Comparison of ENCODE assay signal across 8 cellular contexts in genomic region chr9:15422355-15423327, GRCh38. TPM values are rescaled to one million over a fixed set of nuclear protein-coding genes. Genes with fewer than 3 reads are reported as not detected.
DNase-seq lines count a peak whose midpoint lies in the region; ATAC-seq and TF ChIP-seq lines count a peak whose summit lies in the region.

Gene SNAPC3 (plus strand): TSS chr9:15422876. CDS start chr9:15422880, 4 bp downstream.

- no peak for TF ChIP-seq CTCF in fibroblast of pulmonary artery (IDR thresholded peaks at IDR 0.05; ENCODE audit: low read length, missing control alignments)

- peak within 1 kb of the TSS; percentile 92 for H3K4me3 Mint-ChIP-seq in natural killer cell treated with Interleukin-12 subunit alpha and Interleukin-12 subunit beta and Interleukin-15 and Interleukin-18, amount 100 ng/mL, for 72 hours

- ATAC-seq in natural killer cell treated with Interleukin-12 subunit alpha and Interleukin-12 subunit beta and Interleukin-15 and Interleukin-18, amount 100 ng/mL, for 72 hours, result peak; percentile 99 to 100

- no peaks in the 10 kb centered on the region for H3K27me3 Mint-ChIP-seq in natural killer cell treated with Interleukin-12 subunit alpha and Interleukin-12 subunit beta and Interleukin-15 and Interleukin-18, amount 100 ng/mL, for 72 hours

- peak within 1 kb of the TSS; percentile 91 to 96 for H3K27ac Mint-ChIP-seq in natural killer cell treated with Interleukin-12 subunit alpha and Interleukin-12 subunit beta and Interleukin-15 and Interleukin-18, amount 100 ng/mL, for 72 hours

- DNase-seq in G401 (ENCODE audit: low spot score) (peak; percentile 95), HAP-1 (ENCODE audit: low spot score in 2 of 2) (peak; percentile 94 to 95), MG63 (peak; percentile 100), SHP77 (lab: John Stamatoyannopoulos, UW) (peak; percentile 72 to 91), fibroblast of pulmonary artery (ENCODE audit: low read depth) (peak; percentile 95)
- peak; percentile 98 for DNase-seq in activated effector memory CD4-positive, alpha-beta T cell treated with anti-CD3 and anti-CD28 coated beads, Interleukin-2, amount 50 U/mL, for 16 hours
- DNase-seq in natural killer cell treated with Interleukin-12 subunit alpha and Interleukin-12 subunit beta and Interleukin-15 and Interleukin-18, amount 100 ng/mL, for 72 hours (ENCODE audit: low spot score), result peak; percentile 96
- peak; percentile 92 for DNase-seq in stimulated activated naive CD4-positive, alpha-beta T cell treated with Interleukin-2 at 50 U/mL for 16 hours (lab: John Stamatoyannopoulos, UW)

- H3K36me3 Mint-ChIP-seq in natural killer cell treated with Interleukin-12 subunit alpha and Interleukin-12 subunit beta and Interleukin-15 and Interleukin-18, amount 100 ng/mL, for 72 hours, result peaks cover 18% of the 10 kb centered on the region

- H3K27me3 ChIP-seq in HAP-1 (ENCODE audit: low read depth) (no peaks in the 10 kb centered on the region), MG63 (no peaks in the 10 kb centered on the region)

- in situ Hi-C loops in G401 (cut with HindIII; ENCODE audit: low sequenced_read_pairs), result no loop called here
- in situ Hi-C loops in HAP-1 (cut with MboI; ENCODE audit: low sequenced_read_pairs), result no loop called here

- H3K9me3 ChIP-seq in HAP-1 (0 out of 2 replicates have a peak, but pooled peaks cover 2% of the 10 kb centered on the region), MG63 (no peaks in the 10 kb centered on the region)

- peaks cover 36% of the 10 kb centered on the region for H3K36me3 ChIP-seq in HAP-1 (replicated peaks)
- H3K36me3 ChIP-seq in MG63, result peaks cover 45% of the 10 kb centered on the region

- no peaks in the 10 kb centered on the region for H3K9me3 Mint-ChIP-seq in natural killer cell treated with Interleukin-12 subunit alpha and Interleukin-12 subunit beta and Interleukin-15 and Interleukin-18, amount 100 ng/mL, for 72 hours

- peaks cover 22 to 39% of the 10 kb centered on the region in 2 donors for H3K4me1 Mint-ChIP-seq in natural killer cell treated with Interleukin-12 subunit alpha and Interleukin-12 subunit beta and Interleukin-15 and Interleukin-18, amount 100 ng/mL, for 72 hours (ENCODE audit: low read depth in 2 of 2)

- H3K4me3 ChIP-seq in HAP-1 (peak within 1 kb of the TSS; percentile 95), MG63 (peak within 1 kb of the TSS; percentile 92), fibroblast of pulmonary artery (replicated peaks; ENCODE audit: low read depth, low read length) (peak within 1 kb of the TSS; percentile 95)

- H3K4me1 ChIP-seq in HAP-1, result peaks cover 10% of the 10 kb centered on the region

RNA-seq across cellular contexts. Expression of gene SNAPC3, which starts in this region (rescaled TPM):
- 20.1 and 20.5 TPM in 2 replicates for total RNA-seq in G401 (2014; rRNA removed; shearing (Covaris generic))
- 132 and 172 TPM in 2 replicates for total RNA-seq in MG63 (2014; rRNA removed; shearing (Covaris generic); ENCODE audit: low replicate concordance)
- total RNA-seq in natural killer cell treated with Interleukin-12 subunit alpha and Interleukin-12 subunit beta and Interleukin-15 and Interleukin-18, amount 100 ng/mL, for 72 hours, result 10 to 100 TPM; 27.2 to 38.3 TPM

Comparison
In these comparisons a context has a peak if more than half of its experiments do, and no peak if none do; other contexts are left out.
1. Peak in every context shown above with its lines: DNase-seq, ATAC-seq and H3K4me3 ChIP-seq.